ENCODE assay signal across 12 cellular contexts in the genomic region with DNA sequence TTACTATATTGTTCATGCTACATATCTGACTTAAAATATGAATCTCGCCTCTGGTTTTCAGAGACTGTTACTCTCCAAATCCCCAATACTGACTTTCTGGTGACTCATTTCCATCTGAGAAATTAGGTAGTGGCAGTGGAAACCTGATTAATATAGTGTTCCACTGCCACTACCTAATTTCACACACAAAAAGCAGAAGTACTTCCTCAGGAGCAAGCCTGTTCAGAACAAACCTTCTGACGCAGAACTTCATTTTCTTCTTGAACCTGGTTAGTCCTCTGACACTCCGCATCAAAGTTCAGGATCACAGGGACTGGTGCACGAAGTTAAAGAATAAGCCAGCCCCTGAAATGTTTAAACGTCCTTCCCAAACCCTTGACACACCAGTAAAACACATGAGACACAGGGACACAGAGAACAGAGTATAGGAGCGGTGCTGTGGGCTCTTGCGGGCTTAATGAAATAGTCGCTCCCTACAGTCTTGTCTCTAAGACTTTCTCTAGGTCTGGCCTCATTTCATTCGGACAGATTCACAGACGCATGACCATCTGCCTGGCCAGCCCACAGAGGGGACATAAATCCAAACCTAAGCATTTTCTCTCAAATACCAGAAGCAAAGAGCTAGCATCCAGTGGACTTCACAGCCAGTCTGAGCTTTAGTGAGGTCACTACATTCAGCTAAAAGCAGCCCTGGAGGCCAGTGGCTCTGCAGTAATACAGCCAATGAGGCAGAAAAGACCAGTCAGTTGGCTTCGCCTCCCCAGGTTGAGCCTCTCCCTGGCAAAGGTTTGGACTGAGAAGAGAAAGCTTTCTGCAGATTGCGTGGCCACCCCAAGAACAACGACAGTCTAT. TPM values are rescaled to one million over a fixed set of nuclear protein-coding genes. Genes with fewer than 3 reads are reported as not detected.
DNase-seq lines count a peak whose midpoint lies in the region; ATAC-seq lines count a peak whose summit lies in the region.
"Had no signal": no experiment of that assay in that cellular context is flagged by ENCODE, and none has a peak within 500 bp of the region (broad histone marks: within the 10 kb centered on the region; RNA-seq: fewer than 3 reads in every experiment).

No MANE protein-coding gene starts in this region.

- no peak overlapping the region for H3K4me3 ChIP-seq in duodenal mucosa (ENCODE audit: low read depth in 1 of 2, low read length in 2 of 2)
- no peak overlapping the region for H3K4me3 ChIP-seq in naive thymus-derived CD4-positive, alpha-beta T cell (ENCODE audit: low read length)

- peak; percentile 25 for ATAC-seq in GM19372 (IDR thresholded peaks at IDR 0.05; ENCODE audit: low read depth, unreplicated experiment)
- ATAC-seq in HG03108 (IDR thresholded peaks at IDR 0.05; ENCODE audit: unreplicated experiment), result peak; percentile 24
- ATAC-seq in naive thymus-derived CD4-positive, alpha-beta T cell, result no peak
- no peak for ATAC-seq in stimulated activated naive CD8-positive, alpha-beta T cell treated with anti-CD3 and anti-CD28 coated beads, Interleukin-15, amount 100 ng/mL, for 72 hours

- peak overlapping the region; percentile 38 for H3K27ac ChIP-seq in duodenal mucosa (ENCODE audit: low read depth, low read length)
- H3K27ac ChIP-seq in naive thymus-derived CD4-positive, alpha-beta T cell (ENCODE audit: low read depth, low read length), result no peak overlapping the region

- H3K9ac ChIP-seq in duodenal mucosa (ENCODE audit: low read depth in 1 of 2, low read length in 2 of 2), result no peak overlapping the region

- CTCF ChIA-PET in naive thymus-derived CD4-positive, alpha-beta T cell (lab: Charles Lee), result no interaction called here

- DNase-seq in GDM1 (lab: John Stamatoyannopoulos, UW), result peak; percentile 18
- no peak for DNase-seq in naive thymus-derived CD4-positive, alpha-beta T cell
- DNase-seq in T-helper 2 cell treated with Interferon-gamma antibody and Interleukin-4, amounts not matched to agents 5 μg/mL and 100 μg/mL, for 36 hours (ENCODE audit: low spot score), result no peak
- DNase-seq in activated T-cell treated with anti-CD3 and anti-CD28 coated beads, Interleukin-2, amount 50 U/mL, for 1 hour, result no peak
- DNase-seq in stimulated activated naive CD8-positive, alpha-beta T cell treated with anti-CD3 and anti-CD28 coated beads, Interleukin-15, amount 100 ng/mL, for 72 hours, result no peak
- DNase-seq: activated CD8-positive, alpha-beta memory T cell treated with anti-CD3 and anti-CD28 coated beads, Interleukin-2, amount 50 U/mL, for 4 hours; COR-L47; endodermal cell had no signal

- H3K4me3 Mint-ChIP-seq in naive thymus-derived CD4-positive, alpha-beta T cell, result peak overlapping the region in 2 of 10 donors; percentile 25 to 37
- H3K4me3 Mint-ChIP-seq in T-helper 2 cell treated with Interferon-gamma antibody and Interleukin-4, amounts not matched to agents 5 μg/mL and 100 μg/mL, for 36 hours, result no peak overlapping the region
- H3K4me3 Mint-ChIP-seq in stimulated activated naive CD8-positive, alpha-beta T cell treated with anti-CD3 and anti-CD28 coated beads, Interleukin-15, amount 100 ng/mL, for 72 hours, result peak overlapping the region in 1 of 2 donors; percentile 62
- H3K4me3 Mint-ChIP-seq: endodermal cell had no signal

- peak overlapping the region in 1 of 9 donors; percentile 7 for H3K27ac Mint-ChIP-seq in naive thymus-derived CD4-positive, alpha-beta T cell
- no peak overlapping the region for H3K27ac Mint-ChIP-seq in T-helper 2 cell treated with Interferon-gamma antibody and Interleukin-4, amounts not matched to agents 5 μg/mL and 100 μg/mL, for 36 hours
- peak overlapping the region in 1 of 2 donors; percentile 54 for H3K27ac Mint-ChIP-seq in stimulated activated naive CD8-positive, alpha-beta T cell treated with anti-CD3 and anti-CD28 coated beads, Interleukin-15, amount 100 ng/mL, for 72 hours
- H3K27ac Mint-ChIP-seq: endodermal cell had no signal

- H3K4me1 ChIP-seq in duodenal mucosa (ENCODE audit: control insufficient read depth in 1 of 2, insufficient read depth in 2 of 2, low read length in 2 of 2), result peaks cover 11 to 16% of the 10 kb centered on the region in 2 donors
- peaks cover 0 to 5% of the 10 kb centered on the region in 2 donors for H3K4me1 ChIP-seq in naive thymus-derived CD4-positive, alpha-beta T cell (ENCODE audit: control insufficient read depth in 2 of 2, insufficient read depth in 2 of 2, low read length in 2 of 2)

- H3K36me3 Mint-ChIP-seq in naive thymus-derived CD4-positive, alpha-beta T cell, result peaks cover 0 to 48% (median 24%) of the 10 kb centered on the region in 5 donors
- peaks cover 28% of the 10 kb centered on the region for H3K36me3 Mint-ChIP-seq in T-helper 2 cell treated with Interferon-gamma antibody and Interleukin-4, amounts not matched to agents 5 μg/mL and 100 μg/mL, for 36 hours (ENCODE audit: low read depth)

- no peaks in the 10 kb centered on the region for H3K9me3 ChIP-seq in duodenal mucosa (ENCODE audit: control insufficient read depth in 1 of 2, low read length in 2 of 2)
- no peaks in the 10 kb centered on the region for H3K9me3 ChIP-seq in naive thymus-derived CD4-positive, alpha-beta T cell (ENCODE audit: control insufficient read depth in 2 of 3, low read length in 3 of 3)

- POLR2A ChIA-PET in naive thymus-derived CD4-positive, alpha-beta T cell (lab: Charles Lee), result interaction anchor here (0.6 kb wide), 1 partner anchor 265 kb away, joined by 3 read pairs; no protein-coding TSS in a partner anchor

- H3K9me3 Mint-ChIP-seq in naive thymus-derived CD4-positive, alpha-beta T cell, result no peaks in the 10 kb centered on the region
- no peaks in the 10 kb centered on the region for H3K9me3 Mint-ChIP-seq in T-helper 2 cell treated with Interferon-gamma antibody and Interleukin-4, amounts not matched to agents 5 μg/mL and 100 μg/mL, for 36 hours
- H3K9me3 Mint-ChIP-seq in stimulated activated naive CD8-positive, alpha-beta T cell treated with anti-CD3 and anti-CD28 coated beads, Interleukin-15, amount 100 ng/mL, for 72 hours, result no peaks in the 10 kb centered on the region
- H3K9me3 Mint-ChIP-seq: endodermal cell had no signal

- intact Hi-C loops in naive thymus-derived CD4-positive, alpha-beta T cell (cut with micrococcal nuclease), result no loop called here

- no peaks in the 10 kb centered on the region for H3K27me3 ChIP-seq in duodenal mucosa (ENCODE audit: control insufficient read depth in 1 of 2, insufficient read depth in 2 of 2, low read length in 2 of 2)
- H3K27me3 ChIP-seq in naive thymus-derived CD4-positive, alpha-beta T cell (ENCODE audit: control insufficient read depth in 2 of 2, insufficient read depth in 2 of 2, low read length in 2 of 2), result no peaks in the 10 kb centered on the region

- no peaks in the 10 kb centered on the region for H3K27me3 Mint-ChIP-seq in naive thymus-derived CD4-positive, alpha-beta T cell
- H3K27me3 Mint-ChIP-seq in T-helper 2 cell treated with Interferon-gamma antibody and Interleukin-4, amounts not matched to agents 5 μg/mL and 100 μg/mL, for 36 hours (ENCODE audit: low read depth), result no peaks in the 10 kb centered on the region
- H3K27me3 Mint-ChIP-seq in stimulated activated naive CD8-positive, alpha-beta T cell treated with anti-CD3 and anti-CD28 coated beads, Interleukin-15, amount 100 ng/mL, for 72 hours, result no peaks in the 10 kb centered on the region

- peaks cover 38 to 77% (median 61%) of the 10 kb centered on the region in 7 donors for H3K4me1 Mint-ChIP-seq in naive thymus-derived CD4-positive, alpha-beta T cell
- H3K4me1 Mint-ChIP-seq in T-helper 2 cell treated with Interferon-gamma antibody and Interleukin-4, amounts not matched to agents 5 μg/mL and 100 μg/mL, for 36 hours (ENCODE audit: low read depth), result peaks cover 36% of the 10 kb centered on the region
- H3K4me1 Mint-ChIP-seq in stimulated activated naive CD8-positive, alpha-beta T cell treated with anti-CD3 and anti-CD28 coated beads, Interleukin-15, amount 100 ng/mL, for 72 hours, result peaks cover 70% of the 10 kb centered on the region

- H3K36me3 ChIP-seq in duodenal mucosa (ENCODE audit: control insufficient read depth in 1 of 2, insufficient read depth in 2 of 2, low read length in 2 of 2), result peaks cover 0 to 25% of the 10 kb centered on the region in 2 donors
- peaks cover 4 to 30% (median 11%) of the 10 kb centered on the region in 3 experiments for H3K36me3 ChIP-seq in naive thymus-derived CD4-positive, alpha-beta T cell (ENCODE audit: control insufficient read depth in 2 of 3, insufficient read depth in 3 of 3, low read length in 3 of 3)

RNA-seq across cellular contexts. Expression of gene WDR91, which starts 4.2 kb away (rescaled TPM):
- 10 to 100 TPM; 18.2 to 59.2 (median 37.0) TPM for total RNA-seq in naive thymus-derived CD4-positive, alpha-beta T cell
- 1 to 10 TPM; 3.5 to 9.3 TPM for polyA plus RNA-seq in naive thymus-derived CD4-positive, alpha-beta T cell

RNA-seq across cellular contexts. Expression of gene STRA8, which starts 26.5 kb away (rescaled TPM):
- total RNA-seq in naive thymus-derived CD4-positive, alpha-beta T cell, result not detected
- not detected for polyA plus RNA-seq in naive thymus-derived CD4-positive, alpha-beta T cell
- total RNA-seq: endodermal cell, mucosa of gallbladder had no signal

RNA-seq across cellular contexts. Expression of gene CYREN, which starts 36.6 kb away (rescaled TPM):
- total RNA-seq in naive thymus-derived CD4-positive, alpha-beta T cell, result 10 to 100 TPM; 25.6 to 50.7 (median 32.0) TPM
- 10 to 100 TPM; 51.6 to 67.9 TPM for polyA plus RNA-seq in naive thymus-derived CD4-positive, alpha-beta T cell

RNA-seq across cellular contexts. Expression of gene TMEM140, which starts 59.2 kb away (rescaled TPM):
- 10 to 100 TPM; 17.8 to 44.7 (median 20.4) TPM for total RNA-seq in naive thymus-derived CD4-positive, alpha-beta T cell
- polyA plus RNA-seq in naive thymus-derived CD4-positive, alpha-beta T cell, result 10 to 100 TPM; 16.8 to 29.4 TPM
- total RNA-seq: endodermal cell had no signal

Comparison
In these comparisons a context has a peak if more than half of its experiments do, and no peak if none do; other contexts are left out.
1. ATAC-seq: peak in GM19372 (single experiment) and HG03108 (single experiment); none in naive thymus-derived CD4-positive, alpha-beta T cell (single experiment) and stimulated activated naive CD8-positive, alpha-beta T cell treated with anti-CD3 and anti-CD28 coated beads, Interleukin-15, amount 100 ng/mL, for 72 hours (single experiment).